20 cellular contexts compared by ENCODE assay signal in the genomic region with DNA sequence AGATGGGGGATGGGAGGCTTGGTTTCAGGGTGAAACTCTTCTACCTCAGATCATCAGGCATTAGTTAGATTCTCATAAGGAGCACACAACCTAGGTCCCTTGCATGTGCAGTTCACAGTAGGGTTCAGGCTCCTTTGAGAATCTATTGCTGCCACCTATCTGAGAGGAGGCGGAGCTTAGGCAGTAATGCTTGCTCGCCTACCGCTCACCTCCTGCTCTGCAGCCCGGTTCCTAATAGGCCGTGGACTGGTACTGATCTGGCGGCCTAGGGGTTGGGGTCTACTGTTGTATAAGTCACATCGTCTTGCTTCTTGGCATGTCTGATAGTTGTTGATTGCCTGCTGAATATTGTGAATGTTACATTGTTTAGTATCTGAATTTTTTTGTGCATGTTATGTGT. TPM values are rescaled to one million over a fixed set of nuclear protein-coding genes. Genes with fewer than 3 reads are reported as not detected.
DNase-seq lines count a peak whose midpoint lies in the region; ATAC-seq and TF ChIP-seq lines count a peak whose summit lies in the region.
"Had no signal": no experiment of that assay in that cellular context is flagged by ENCODE, and none has a peak within 500 bp of the region (broad histone marks: within the 10 kb centered on the region; RNA-seq: fewer than 3 reads in every experiment).

No MANE protein-coding gene starts in this region.

- H3K9me3 ChIP-seq in T-helper 17 cell (ENCODE audit: control insufficient read depth, low read length, poor library complexity, severe bottlenecking) (no peaks in the 10 kb centered on the region), hepatocyte (ENCODE audit: low read depth) (no peaks in the 10 kb centered on the region), neural progenitor cell (ENCODE audit: low read depth) (no peaks in the 10 kb centered on the region), suprapubic skin (no peaks in the 10 kb centered on the region)
- H3K9me3 ChIP-seq: BE2C, HAP-1 had no signal

- no peaks in the 10 kb centered on the region for H3K36me3 ChIP-seq in GM23338 (ENCODE audit: insufficient read depth)
- H3K36me3 ChIP-seq in hepatocyte (replicated peaks; ENCODE audit: insufficient read depth, low read depth) = no peaks in the 10 kb centered on the region
- no peaks in the 10 kb centered on the region for H3K36me3 ChIP-seq in neural progenitor cell
- peaks cover 7% of the 10 kb centered on the region for H3K36me3 ChIP-seq in suprapubic skin
- H3K36me3 ChIP-seq: BE2C had no signal

- H3K4me2 ChIP-seq in GM23338 (peak overlapping the region; percentile 33; the same call in 1 of the 2 replicates), hepatocyte (peak overlapping the region; percentile 38), neural progenitor cell (no peak overlapping the region)
- H3K4me2 ChIP-seq: KMS-11 had no signal

- no peak for TF ChIP-seq POLR2A in suprapubic skin (IDR thresholded peaks at IDR 0.05)

- H3K4me1 Mint-ChIP-seq in GM23338 = peaks cover 18% of the 10 kb centered on the region
- H3K4me1 Mint-ChIP-seq in T-helper 17 cell = peaks cover 28% of the 10 kb centered on the region
- peaks cover 15% of the 10 kb centered on the region for H3K4me1 Mint-ChIP-seq in neural progenitor cell

- H3K36me3 Mint-ChIP-seq in GM23338 (ENCODE audit: low read depth) (peaks cover 5% of the 10 kb centered on the region; the same call in 2 of the 3 replicates), T-helper 17 cell (ENCODE audit: low read depth) (no peaks in the 10 kb centered on the region), neural progenitor cell (peaks cover 32% of the 10 kb centered on the region)

- H3K9me3 Mint-ChIP-seq in GM23338 (no peaks in the 10 kb centered on the region), neural progenitor cell (peaks cover 12% of the 10 kb centered on the region)

- H3K9ac ChIP-seq in neural progenitor cell = no peak overlapping the region
- H3K9ac ChIP-seq: KMS-11 had no signal

- H3K27ac ChIP-seq in GM23338 (ENCODE audit: low read depth) (peak overlapping the region; percentile 5), hepatocyte (no peak overlapping the region), neural progenitor cell (no peak overlapping the region), suprapubic skin (no peak overlapping the region)
- H3K27ac ChIP-seq: KMS-11 had no signal

- WGBS in hepatocyte (ENCODE audit: low lambda C conversion rate, missing lambda C conversion rate) = 95% methylated on average over 7 of the region's 7 CpGs
- WGBS in suprapubic skin = 92% methylated on average over 7 of the region's 7 CpGs

- no peak overlapping the region for H3K4me3 ChIP-seq in GM23338
- H3K4me3 ChIP-seq in hepatocyte = no peak overlapping the region
- no peak overlapping the region for H3K4me3 ChIP-seq in neural progenitor cell
- no peak overlapping the region for H3K4me3 ChIP-seq in suprapubic skin
- H3K4me3 ChIP-seq: GM12878, HAP-1 had no signal

- peaks cover 9% of the 10 kb centered on the region; the same call in 1 of the 2 replicates for H3K4me1 ChIP-seq in GM23338 (ENCODE audit: insufficient read depth)
- peaks cover 11% of the 10 kb centered on the region for H3K4me1 ChIP-seq in hepatocyte (ENCODE audit: insufficient read depth)
- H3K4me1 ChIP-seq in neural progenitor cell = peaks cover 8% of the 10 kb centered on the region
- H3K4me1 ChIP-seq in suprapubic skin = no peaks in the 10 kb centered on the region
- H3K4me1 ChIP-seq: BE2C had no signal

- ATAC-seq in GM23338 = peak; percentile 94
- no peak for ATAC-seq in T-helper 17 cell
- ATAC-seq: Panc1 had no signal

- no peaks in the 10 kb centered on the region for H3F3A ChIP-seq in GM23338 (replicated peaks; ENCODE audit: low read depth)
- no peaks in the 10 kb centered on the region for H3F3A ChIP-seq in neural progenitor cell (ENCODE audit: low read depth)

- peaks cover 91% of the 10 kb centered on the region for H3K79me2 ChIP-seq in GM23338 (replicated peaks; ENCODE audit: insufficient read depth)
- H3K79me2 ChIP-seq in hepatocyte = peaks cover 99% of the 10 kb centered on the region
- H3K79me2 ChIP-seq in neural progenitor cell (ENCODE audit: low read depth) = peaks cover 96% of the 10 kb centered on the region

- DNase-seq in GM23338 (ENCODE audit: low spot score) (peak; percentile 34), T-helper 17 cell (no peak), hepatocyte (ENCODE audit: low spot score) (no peak), neural progenitor cell (ENCODE audit: low spot score) (no peak), glomerular visceral epithelial cell (ENCODE audit: extremely low spot score) (no peak), UCSD-AML1 (lab: John Stamatoyannopoulos, UW; ENCODE audit: unreplicated experiment) (no peak), suprapubic skin (ENCODE audit: low spot score in 2 of 2) (no peak), NCI-H1436 (lab: John Stamatoyannopoulos, UW) (no peak)
- DNase-seq: BE2C, DMS79, NCI-H1092 treated with DMSO at 0.1 percent for 48 hours, NCI-H146, NCI-H2029, NCI-H345, NCI-H524 treated with DMSO at 0.1 percent for 48 hours, NCI-H82 had no signal

- H3K4me3 Mint-ChIP-seq in GM23338 (no peak overlapping the region), T-helper 17 cell (no peak overlapping the region), neural progenitor cell (no peak overlapping the region)

- H3K27me3 Mint-ChIP-seq in GM23338 (ENCODE audit: insufficient read depth, low read depth, poor library complexity) (no peaks in the 10 kb centered on the region), T-helper 17 cell (no peaks in the 10 kb centered on the region), neural progenitor cell (ENCODE audit: insufficient read depth, low read depth) (peaks cover 2% of the 10 kb centered on the region)

- H4K20me1 ChIP-seq in GM23338 (replicated peaks; ENCODE audit: insufficient read depth) (peaks cover 18% of the 10 kb centered on the region; the same call in 1 of the 2 replicates), hepatocyte (ENCODE audit: insufficient read depth, poor library complexity, severe bottlenecking) (peaks cover 26% of the 10 kb centered on the region), neural progenitor cell (ENCODE audit: low read depth) (peaks cover 56% of the 10 kb centered on the region)

- H3K27ac Mint-ChIP-seq in GM23338 = no peak overlapping the region
- peak overlapping the region; percentile 27 for H3K27ac Mint-ChIP-seq in T-helper 17 cell
- peak overlapping the region; percentile 57 for H3K27ac Mint-ChIP-seq in neural progenitor cell

- H2AFZ ChIP-seq in GM23338 = no peak overlapping the region
- H2AFZ ChIP-seq in hepatocyte = no peak overlapping the region
- no peak overlapping the region for H2AFZ ChIP-seq in neural progenitor cell (replicated peaks)

- no peaks in the 10 kb centered on the region for H3K9me2 ChIP-seq in GM23338 (ENCODE audit: insufficient read depth)
- H3K9me2 ChIP-seq in hepatocyte (replicated peaks; ENCODE audit: insufficient read depth) = no peaks in the 10 kb centered on the region

- TF ChIP-seq EP300 in suprapubic skin (IDR thresholded peaks at IDR 0.05) = no peak

- H3K27me3 ChIP-seq in GM23338 (ENCODE audit: insufficient read depth) = no peaks in the 10 kb centered on the region
- no peaks in the 10 kb centered on the region for H3K27me3 ChIP-seq in hepatocyte
- H3K27me3 ChIP-seq in neural progenitor cell = no peaks in the 10 kb centered on the region
- no peaks in the 10 kb centered on the region for H3K27me3 ChIP-seq in suprapubic skin
- H3K27me3 ChIP-seq: BE2C had no signal

- TF ChIP-seq CTCF in GM23338 (conservative IDR thresholded peaks at IDR 0.05; ENCODE audit: low read depth in 2 of 2) (no peak; a peak in 1 of 4 replicates), hepatocyte (IDR thresholded peaks at IDR 0.05; ENCODE audit: poor library complexity) (no peak), neural progenitor cell (IDR thresholded peaks at IDR 0.05) (no peak), suprapubic skin (IDR thresholded peaks at IDR 0.05) (no peak)

TF ChIP-seq in GM23338, 12 proteins besides CTCF, POLR2A, EP300 and RAD21:
- TF ChIP-seq ZNF331 (CRISPR knock-in tag; IDR thresholded peaks at IDR 0.05; ENCODE audit: low read depth) = no peak

RNA-seq across cellular contexts. Expression of a gene that starts 12.2 kb away (rescaled TPM):
- 57.5 and 61.2 TPM in 2 replicates for total RNA-seq in GM23338 (2014; rRNA removed; shearing (Covaris generic))
- 15.0 and 15.2 TPM in 2 replicates for polyA plus RNA-seq in GM23338 (2016; fragmentation: Nextera tagmentation; extraction: Ambion mirVana)
- 10 to 100 TPM; 30.2 to 40.9 TPM for total RNA-seq in T-helper 17 cell
- total RNA-seq in hepatocyte = 55.0 and 74.5 TPM in 2 replicates
- 17.2 and 18.0 TPM in 2 replicates for polyA plus RNA-seq in hepatocyte
- 62.0 and 151 TPM in 2 replicates for total RNA-seq in neural progenitor cell (ENCODE audit: low replicate concordance)
- 10 to 100 TPM; 25.4 to 52.4 (median 43.4) TPM for total RNA-seq in suprapubic skin

RNA-seq across cellular contexts. Expression of a gene that starts 12.3 kb away (rescaled TPM):
- 2.2 and 2.5 TPM in 2 replicates for total RNA-seq in GM23338 (2014; rRNA removed; shearing (Covaris generic))
- polyA plus RNA-seq in GM23338 (2016; fragmentation: Nextera tagmentation; extraction: Ambion mirVana) = 9.4 and 10.2 TPM in 2 replicates
- total RNA-seq in T-helper 17 cell = not detected
- total RNA-seq in hepatocyte = 1.3 and 4.8 TPM in 2 replicates
- 0.69 and 3.3 TPM in 2 replicates for polyA plus RNA-seq in hepatocyte
- 4.2 and 8.3 TPM in 2 replicates for total RNA-seq in neural progenitor cell (ENCODE audit: low replicate concordance)
- total RNA-seq in suprapubic skin = 1 to 10 TPM in 1 of 4 donors, under 1 TPM in 2, not detected in 1; 0.64 to 2.3 (median 0.72) TPM
